20 cellular contexts compared by ENCODE assay signal in the genomic region with DNA sequence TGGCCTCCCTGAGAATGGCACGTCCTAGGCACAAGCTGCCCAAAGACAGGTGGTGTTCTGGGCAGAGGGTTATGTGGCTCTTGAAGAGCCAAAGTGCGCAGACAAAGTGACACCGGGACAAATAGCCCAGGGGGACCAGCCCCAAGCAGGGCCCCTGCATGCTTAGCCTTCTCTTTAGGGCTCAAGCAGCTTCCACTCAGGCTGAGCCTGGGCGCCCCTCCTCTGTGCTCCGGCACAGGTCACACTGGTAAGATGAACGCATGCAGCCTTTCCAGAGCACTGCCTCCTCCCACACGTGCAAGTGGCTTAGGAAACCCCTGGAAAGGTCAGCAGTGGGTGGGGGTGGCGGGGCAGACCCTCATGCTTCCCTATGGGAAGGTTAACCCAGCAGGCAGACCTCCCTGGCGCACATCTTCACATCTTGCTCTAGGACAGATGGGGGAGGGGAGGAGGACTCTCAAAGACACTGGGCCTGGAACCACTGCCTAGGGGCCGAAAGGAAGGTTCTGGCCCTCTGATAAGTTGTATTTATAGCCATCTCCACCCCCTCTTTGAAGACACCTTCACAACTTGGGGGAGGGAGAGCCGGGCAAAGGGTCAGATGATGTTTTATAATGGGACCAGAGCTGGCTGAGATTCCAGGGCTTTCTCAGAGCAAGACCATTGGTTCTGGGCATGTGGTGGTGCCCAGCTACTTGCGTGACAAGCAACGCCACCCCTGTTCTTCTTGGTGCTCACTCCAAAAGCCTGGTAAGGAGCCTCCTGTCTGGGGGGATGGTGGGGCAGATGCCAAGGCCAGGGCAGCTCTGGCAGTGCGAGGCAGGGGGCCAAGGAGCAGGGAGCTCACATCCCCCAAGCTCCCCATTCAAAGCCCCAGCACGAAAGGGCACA. TPM values are rescaled to one million over a fixed set of nuclear protein-coding genes. Genes with fewer than 3 reads are reported as not detected.
A peak's percentile ranks its signal among the peaks of the same experiment; 100 is the strongest.
DNase-seq lines count a peak whose midpoint lies in the region; ATAC-seq and TF ChIP-seq lines count a peak whose summit lies in the region.
"Had no signal": no experiment of that assay in that cellular context is flagged by ENCODE, and none has a peak within 500 bp of the region (broad histone marks: within the 10 kb centered on the region; RNA-seq: fewer than 3 reads in every experiment).

No MANE protein-coding gene starts in this region.

- H3K9me3 ChIP-seq in DND-41 (ENCODE audit: insufficient read depth, low read length, severe bottlenecking) (no peaks in the 10 kb centered on the region), heart right ventricle (no peaks in the 10 kb centered on the region), skeletal muscle satellite cell (replicated peaks; ENCODE audit: low read length) (no peaks in the 10 kb centered on the region)
- H3K9me3 ChIP-seq: BE2C, SK-N-SH, testis had no signal

- WGBS in heart right ventricle, 2 donors, result 53 to 63% methylated on average over 15 of the region's 15 CpGs

- POLR2A ChIA-PET in T-cell (lab: Charles Lee), result interaction anchor here (0.5 to 1.1 kb wide), 3 partner anchors 9 to 48 kb away, joined by 3 to 4 read pairs (median 3); partner anchors contain the start of gene ZBTB48 (in 1 of the 2)

- no peaks in the 10 kb centered on the region for H3K27me3 Mint-ChIP-seq in T-cell
- H3K27me3 Mint-ChIP-seq: natural killer cell treated with Interleukin-12 subunit alpha and Interleukin-12 subunit beta and Interleukin-15 and Interleukin-18, amount 100 ng/mL, for 72 hours had no signal

- H3K36me3 ChIP-seq in DND-41 (ENCODE audit: insufficient read depth, low read length) (peaks cover 73% of the 10 kb centered on the region), heart right ventricle (peaks cover 0 to 78% (median 65%) of the 10 kb centered on the region in 9 donors), skeletal muscle satellite cell (ENCODE audit: insufficient read depth, low read length) (peaks cover 71% of the 10 kb centered on the region)

- peaks cover 67% of the 10 kb centered on the region for H3K79me2 ChIP-seq in DND-41 (ENCODE audit: insufficient read depth, low read length)

- no peak overlapping the region for H3K27ac ChIP-seq in DND-41 (ENCODE audit: low read length)
- H3K27ac ChIP-seq in heart right ventricle, result peak overlapping the region; percentile 5 to 100 (median 86)
- H3K27ac ChIP-seq: testis had no signal

- H3K4me1 ChIP-seq in DND-41 (ENCODE audit: insufficient read depth, low read length) (peaks cover 49% of the 10 kb centered on the region), heart right ventricle (peaks cover 18 to 78% (median 59%) of the 10 kb centered on the region in 9 donors), skeletal muscle satellite cell (ENCODE audit: control insufficient read depth, insufficient read depth, low read length) (peaks cover 35% of the 10 kb centered on the region)
- H3K4me1 ChIP-seq: BE2C had no signal

- ATAC-seq in DND-41 (ENCODE audit: insufficient read depth, low read depth) (no peak), T-cell (replicated peaks in 1 of 4) (no peak), heart right ventricle (peak in 3 of 8 donors; percentile 2 to 31 (median 25)), GM21360 (IDR thresholded peaks at IDR 0.05; ENCODE audit: unreplicated experiment) (no peak)
- ATAC-seq: natural killer cell treated with Interleukin-12 subunit alpha and Interleukin-12 subunit beta and Interleukin-15 and Interleukin-18, amount 100 ng/mL, for 72 hours had no signal

- H2AFZ ChIP-seq in DND-41 (ENCODE audit: low read depth, low read length), result no peak overlapping the region

- H3K36me3 Mint-ChIP-seq in T-cell, result peaks cover 35% of the 10 kb centered on the region
- H3K36me3 Mint-ChIP-seq: natural killer cell treated with Interleukin-12 subunit alpha and Interleukin-12 subunit beta and Interleukin-15 and Interleukin-18, amount 100 ng/mL, for 72 hours had no signal

- no peak overlapping the region for H3K4me3 ChIP-seq in DND-41 (ENCODE audit: low read depth in 1 of 2, low read length in 2 of 2)
- H3K4me3 ChIP-seq in heart right ventricle, result peak overlapping the region in 5 of 10 donors; percentile 1 to 17 (median 10)
- no peak overlapping the region for H3K4me3 ChIP-seq in skeletal muscle satellite cell (ENCODE audit: low read length)
- H3K4me3 ChIP-seq: lung, testis had no signal

- peaks cover 78% of the 10 kb centered on the region for H4K20me1 ChIP-seq in DND-41 (ENCODE audit: insufficient read depth, low read length)

- H3K9me3 Mint-ChIP-seq in T-cell, result no peaks in the 10 kb centered on the region
- H3K9me3 Mint-ChIP-seq: activated T-helper 2 cell treated with anti-CD3 and anti-CD28 coated beads, Interferon-gamma antibody, Interleukin-2, Interleukin-4, amounts not matched to agents 10 μg/mL and 5 μg/mL and 100 μg/mL, durations not matched to agents 14 hours and 24 hours and 36 hours; HFFc6; natural killer cell treated with Interleukin-12 subunit alpha and Interleukin-12 subunit beta and Interleukin-15 and Interleukin-18, amount 100 ng/mL, for 72 hours had no signal

- DNase-seq in DND-41, result no peak
- no peak for DNase-seq in T-cell
- DNase-seq in heart right ventricle, result no peak
- no peak for DNase-seq in GM19238 (ENCODE audit: insufficient read length, low spot score)
- no peak for DNase-seq in NCI-H1092 treated with DMSO at 0.1 percent for 48 hours (lab: John Stamatoyannopoulos, UW)
- DNase-seq: BE2C; cortex of kidney; HFFc6; NCI-H2107; retina; SK-N-SH; stimulated activated CD4-positive, alpha-beta T cell treated with anti-CD3 and anti-CD28 coated beads, Interleukin-1b, Interleukin-23, amount 100 ng/mL, for 48 hours; testis had no signal

- no peak overlapping the region for H3K27ac Mint-ChIP-seq in T-cell
- H3K27ac Mint-ChIP-seq: activated T-helper 2 cell treated with anti-CD3 and anti-CD28 coated beads, Interferon-gamma antibody, Interleukin-2, Interleukin-4, amounts not matched to agents 10 μg/mL and 5 μg/mL and 100 μg/mL, durations not matched to agents 14 hours and 24 hours and 36 hours; HFFc6 had no signal

- CTCF ChIA-PET in T-cell (lab: Charles Lee), result interaction anchor here in 1 of 2 donors (0.6 to 0.9 kb wide), 2 partner anchors 17 to 393 kb away, joined by 3 to 5 read pairs; no protein-coding TSS in a partner anchor

- TF ChIP-seq CTCF in DND-41 (IDR thresholded peaks at IDR 0.05; ENCODE audit: borderline replicate concordance, extremely low read depth, low read length, poor library complexity, severe bottlenecking), result no peak
- no peak for TF ChIP-seq CTCF in heart right ventricle (IDR thresholded peaks at IDR 0.05)

- H3K4me2 ChIP-seq in DND-41 (ENCODE audit: insufficient read depth, low read length) (peak overlapping the region; percentile 42), skeletal muscle satellite cell (ENCODE audit: low read length) (peak overlapping the region; percentile 43)
- H3K4me2 ChIP-seq: SK-N-SH had no signal

- no peaks in the 10 kb centered on the region for H3K27me3 ChIP-seq in DND-41 (ENCODE audit: insufficient read depth, low read length, poor library complexity)
- H3K27me3 ChIP-seq in heart right ventricle, result no peaks in the 10 kb centered on the region
- H3K27me3 ChIP-seq in skeletal muscle satellite cell (ENCODE audit: control insufficient read depth, insufficient read depth, low read length), result no peaks in the 10 kb centered on the region
- H3K27me3 ChIP-seq: BE2C, testis had no signal

- peaks cover 41 to 66% (median 60%) of the 10 kb centered on the region in 3 donors for H3K4me1 Mint-ChIP-seq in T-cell

- intact Hi-C loops in heart right ventricle (cut with DNase I), result no loop called here

- H3K9ac ChIP-seq in DND-41 (ENCODE audit: low read depth, low read length) (no peak overlapping the region), skeletal muscle satellite cell (ENCODE audit: low read depth, low read length) (peak overlapping the region; percentile 6)
- H3K9ac ChIP-seq: SK-N-SH had no signal

- H3K4me3 Mint-ChIP-seq in T-cell, result peak overlapping the region in 2 of 3 donors; percentile 9 to 99
- H3K4me3 Mint-ChIP-seq: HFFc6; natural killer cell treated with Interleukin-12 subunit alpha and Interleukin-12 subunit beta and Interleukin-15 and Interleukin-18, amount 100 ng/mL, for 72 hours had no signal

RNA-seq across cellular contexts. Expression of gene KLHL21, which starts 5.5 kb away (rescaled TPM):
- 10 to 100 TPM; 21.9 to 72.3 (median 61.6) TPM for total RNA-seq in T-cell
- 10 to 100 TPM; 49.5 to 93.3 (median 70.4) TPM for total RNA-seq in heart right ventricle
- polyA plus RNA-seq in heart right ventricle, result 10 to 100 TPM; 20.4 to 22.3 TPM
- total RNA-seq in skeletal muscle satellite cell (2012; rRNA removed), result 75.4 and 83.1 TPM in 2 replicates

RNA-seq across cellular contexts. Expression of gene PHF13, which starts 16.4 kb away (rescaled TPM):
- 10 to 100 TPM in 3 of 5 donors, 1 to 10 TPM in 2; 6.0 to 12.7 (median 11.9) TPM for total RNA-seq in T-cell
- total RNA-seq in heart right ventricle, result 10 to 100 TPM in 1 of 10 donors, 1 to 10 TPM in 9; 5.9 to 12.2 (median 8.0) TPM
- polyA plus RNA-seq in heart right ventricle, result 1 to 10 TPM; 3.7 to 5.2 TPM
- 8.4 and 9.0 TPM in 2 replicates for total RNA-seq in skeletal muscle satellite cell (2012; rRNA removed)

RNA-seq across cellular contexts. Expression of gene ZBTB48, which starts 17.3 kb away (rescaled TPM):
- total RNA-seq in T-cell, result 10 to 100 TPM; 42.2 to 82.3 (median 70.3) TPM
- total RNA-seq in heart right ventricle, result 10 to 100 TPM in 6 of 10 donors, 1 to 10 TPM in 4; 7.3 to 16.6 (median 11.0) TPM
- 10 to 100 TPM; 18.3 to 41.5 TPM for polyA plus RNA-seq in heart right ventricle
- total RNA-seq in skeletal muscle satellite cell (2012; rRNA removed), result 8.1 and 14.9 TPM in 2 replicates

RNA-seq across cellular contexts. Expression of gene THAP3, which starts 27.5 kb away (rescaled TPM):
- total RNA-seq in T-cell, result 10 to 100 TPM; 12.8 to 37.1 (median 26.1) TPM
- total RNA-seq in heart right ventricle, result 10 to 100 TPM in 7 of 10 donors, 1 to 10 TPM in 3; 6.8 to 16.7 (median 11.2) TPM
- polyA plus RNA-seq in heart right ventricle, result 10 to 100 TPM; 24.6 to 27.6 TPM
- 13.3 and 14.7 TPM in 2 replicates for total RNA-seq in skeletal muscle satellite cell (2012; rRNA removed)

RNA-seq across cellular contexts. Expression of gene TAS1R1, which starts 42.0 kb away (rescaled TPM):
- total RNA-seq in T-cell (not detected), heart right ventricle (not detected)
- not detected for polyA plus RNA-seq in heart right ventricle
- total RNA-seq in skeletal muscle satellite cell (2012; rRNA removed), result 0.44 TPM in 1 of 2 replicates, not detected in the other
- total RNA-seq: activated T-helper 2 cell treated with anti-CD3 and anti-CD28 coated beads, Interferon-gamma antibody, Interleukin-2, Interleukin-4, amounts not matched to agents 10 μg/mL and 5 μg/mL and 100 μg/mL, durations not matched to agents 14 hours and 24 hours and 36 hours; astrocyte; glomerular endothelial cell; HFFc6; natural killer cell treated with Interleukin-12 subunit alpha and Interleukin-12 subunit beta and Interleukin-15 and Interleukin-18, amount 100 ng/mL, for 72 hours had no signal
- polyA plus RNA-seq: SK-N-SH had no signal
